ENCODE assay signal across 10 cellular contexts in the genomic region with DNA sequence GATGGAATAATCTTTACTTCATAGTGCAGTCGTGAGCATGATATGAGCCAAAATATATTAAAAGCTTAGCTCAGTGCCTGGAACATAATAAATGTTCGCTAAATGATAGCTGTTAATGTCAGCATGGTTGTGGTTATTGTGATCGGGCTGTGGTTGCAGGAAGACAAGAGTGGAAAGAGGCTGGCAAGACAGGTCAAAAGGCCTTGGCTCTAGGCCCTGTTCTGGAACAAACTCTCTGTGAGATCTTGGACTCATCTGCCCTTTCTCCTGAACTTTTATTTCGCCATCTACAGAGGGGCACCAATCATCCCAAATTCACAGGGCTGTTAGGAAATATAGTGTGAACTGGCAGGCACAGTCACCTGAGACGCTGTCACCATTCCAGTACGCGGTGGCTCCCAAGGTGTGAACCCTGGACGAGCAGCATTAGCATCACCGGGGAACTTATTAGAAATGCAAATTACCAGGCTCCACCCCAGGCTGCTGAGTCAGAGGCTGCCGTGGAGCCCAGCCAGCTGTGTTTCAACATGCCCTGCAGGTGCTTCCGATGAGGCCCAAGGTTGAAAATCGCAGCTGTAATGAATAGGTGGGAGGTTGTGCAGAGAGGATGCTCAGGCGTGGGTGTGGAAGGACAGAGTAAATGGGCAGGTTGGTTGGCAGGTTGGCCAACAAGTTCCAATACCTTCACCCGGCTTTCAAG. TPM values are rescaled to one million over a fixed set of nuclear protein-coding genes. Genes with fewer than 3 reads are reported as not detected.
A peak's percentile ranks its signal among the peaks of the same experiment; 100 is the strongest.
DNase-seq lines count a peak whose midpoint lies in the region; ATAC-seq and TF ChIP-seq lines count a peak whose summit lies in the region.
"Had no signal": no experiment of that assay in that cellular context is flagged by ENCODE, and none has a peak within 500 bp of the region (broad histone marks: within the 10 kb centered on the region; RNA-seq: fewer than 3 reads in every experiment).

No MANE protein-coding gene starts in this region.

- TF ChIP-seq RAD21 in SK-N-SH (IDR thresholded peaks at IDR 0.05; ENCODE audit: low read length), result no peak

- no peaks in the 10 kb centered on the region for H3K36me3 ChIP-seq in mucosa of descending colon (ENCODE audit: low read depth)
- H3K36me3 ChIP-seq in SK-N-SH (replicated peaks in 1 of 2; ENCODE audit: control insufficient read depth in 1 of 2, insufficient read depth in 2 of 2, low read length in 1 of 2), result peaks cover 22 to 33% of the 10 kb centered on the region in 2 experiments

- TF ChIP-seq EP300 in SK-N-SH (IDR thresholded peaks at IDR 0.05; ENCODE audit: borderline replicate concordance in 1 of 2, low read depth in 1 of 2, low read length in 1 of 2), result no peak

- H2AFZ ChIP-seq in SK-N-SH (ENCODE audit: low read depth), result no peak overlapping the region

- no peaks in the 10 kb centered on the region for H3K79me2 ChIP-seq in SK-N-SH (ENCODE audit: insufficient read depth)

- H3K4me3 ChIP-seq in mucosa of descending colon (no peak overlapping the region), SK-N-SH (ENCODE audit: low read depth in 2 of 2, low read length in 1 of 2) (no peak overlapping the region)
- H3K4me3 ChIP-seq: heart left ventricle had no signal

- peak; percentile 46 for ATAC-seq in HG03045 (IDR thresholded peaks at IDR 0.05; ENCODE audit: unreplicated experiment)
- ATAC-seq in mucosa of descending colon, result peak; percentile 53
- ATAC-seq in activated naive CD4-positive, alpha-beta T cell treated with anti-CD3 and anti-CD28 coated beads, Interleukin-2, amount 50 U/mL, for 72 hours, result no peak

- H3K27ac Mint-ChIP-seq in activated naive CD4-positive, alpha-beta T cell treated with anti-CD3 and anti-CD28 coated beads, Interleukin-2, amount 50 U/mL, for 72 hours, result no peak overlapping the region

- H3K9me3 Mint-ChIP-seq in activated naive CD4-positive, alpha-beta T cell treated with anti-CD3 and anti-CD28 coated beads, Interleukin-2, amount 50 U/mL, for 72 hours, result no peaks in the 10 kb centered on the region

- H3K27me3 ChIP-seq in SK-N-SH (ENCODE audit: insufficient read depth), result no peaks in the 10 kb centered on the region
- H3K27me3 ChIP-seq: heart left ventricle had no signal

- no peaks in the 10 kb centered on the region for H3K9me2 ChIP-seq in SK-N-SH

- H3K4me1 ChIP-seq in mucosa of descending colon (ENCODE audit: low read depth), result peaks cover 5% of the 10 kb centered on the region
- peaks cover 0 to 18% of the 10 kb centered on the region in 2 experiments; a peak in 1 of 4 replicates for H3K4me1 ChIP-seq in SK-N-SH (ENCODE audit: control insufficient read depth in 1 of 2, insufficient read depth in 2 of 2, low read depth in 1 of 2, low read length in 1 of 2)

- H3K36me3 Mint-ChIP-seq in activated naive CD4-positive, alpha-beta T cell treated with anti-CD3 and anti-CD28 coated beads, Interleukin-2, amount 50 U/mL, for 72 hours, result no peaks in the 10 kb centered on the region

- no peak overlapping the region for H3K4me2 ChIP-seq in SK-N-SH

- DNase-seq in GM19240 (ENCODE audit: insufficient read length, low spot score) (peak; percentile 31), RWPE1 (ENCODE audit: low spot score) (peak; percentile 89), mucosa of descending colon (peak in 2 of 3 donors; percentile 22 to 35), SK-N-SH (no peak), HEK293T (ENCODE audit: extremely low spot score) (no peak), NCI-H1694 treated with DMSO at 0.1 percent for 48 hours (lab: John Stamatoyannopoulos, UW) (no peak)
- no peak for DNase-seq in activated naive CD4-positive, alpha-beta T cell treated with anti-CD3 and anti-CD28 coated beads, Interleukin-2, amount 50 U/mL, for 72 hours (ENCODE audit: low spot score in 2 of 2)
- DNase-seq: stimulated activated CD4-positive, alpha-beta T cell treated with anti-CD3 and anti-CD28 coated beads, Interleukin-2, amount 100 ng/mL, for 48 hours had no signal

- no peaks in the 10 kb centered on the region for H4K20me1 ChIP-seq in SK-N-SH (ENCODE audit: insufficient read depth)

- POLR2A ChIA-PET in RWPE1 (lab: Yijun Ruan, JAX; ENCODE audit: low non-redundant PET), result no interaction called here
- POLR2A ChIA-PET in SK-N-SH (lab: Yijun Ruan, JAX), result no interaction called here
- POLR2A ChIA-PET in HEK293T (lab: Yijun Ruan, JAX), result no interaction called here

- TF ChIP-seq CTCF in RWPE1 (conservative IDR thresholded peaks at IDR 0.05; ENCODE audit: low read depth) (no peak), mucosa of descending colon (IDR thresholded peaks at IDR 0.05) (no peak), SK-N-SH (IDR thresholded peaks at IDR 0.05) (no peak)

- no peaks in the 10 kb centered on the region for H3K9me3 ChIP-seq in mucosa of descending colon
- H3K9me3 ChIP-seq in SK-N-SH, result no peaks in the 10 kb centered on the region
- H3K9me3 ChIP-seq: heart left ventricle had no signal

- intact Hi-C loops in mucosa of descending colon (cut with DNase I, micrococcal nuclease), result no loop called here

- no peak overlapping the region for H3K9ac ChIP-seq in SK-N-SH

- H3F3A ChIP-seq in SK-N-SH (replicated peaks; ENCODE audit: insufficient read depth), result no peaks in the 10 kb centered on the region

- WGBS in SK-N-SH (ENCODE audit: low lambda C conversion rate), result 94% methylated on average over 14 of the region's 14 CpGs

- CTCF ChIA-PET in RWPE1 (lab: Yijun Ruan, JAX), result interaction anchor here (0.6 to 1.5 kb wide), 3 partner anchors 10 to 323 kb away, joined by 3 to 8 read pairs (median 3); no protein-coding TSS in a partner anchor
- CTCF ChIA-PET in SK-N-SH (lab: Yijun Ruan, JAX), result interaction anchor here (0.7 to 1.8 kb wide), 5 partner anchors 9 to 421 kb away, joined by 3 to 8 read pairs (median 4); no protein-coding TSS in a partner anchor
- CTCF ChIA-PET in HEK293T (lab: Yijun Ruan, JAX), result no interaction called here

- H3K27ac ChIP-seq in RWPE1 (peak overlapping the region; percentile 85), SK-N-SH (ENCODE audit: low read depth in 2 of 2, low read length in 1 of 2) (no peak overlapping the region)
- H3K27ac ChIP-seq: heart left ventricle had no signal

TF ChIP-seq in SK-N-SH, 30 proteins besides CTCF, POLR2A, EP300 and RAD21 (continues in another document):
- no peak for TF ChIP-seq CHD2 (IDR thresholded peaks at IDR 0.05; ENCODE audit: low read length, partially characterized antibody)
- TF ChIP-seq, protein P1, sequence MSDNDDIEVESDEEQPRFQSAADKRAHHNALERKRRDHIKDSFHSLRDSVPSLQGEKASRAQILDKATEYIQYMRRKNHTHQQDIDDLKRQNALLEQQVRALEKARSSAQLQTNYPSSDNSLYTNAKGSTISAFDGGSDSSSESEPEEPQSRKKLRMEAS (IDR thresholded peaks at IDR 0.05; ENCODE audit: low read depth), result no peak
- TF ChIP-seq FOSL2 (IDR thresholded peaks at IDR 0.05; ENCODE audit: borderline replicate concordance, low read depth), result no peak
- no peak for TF ChIP-seq TCF12 (IDR thresholded peaks at IDR 0.05)
- TF ChIP-seq, protein P2, sequence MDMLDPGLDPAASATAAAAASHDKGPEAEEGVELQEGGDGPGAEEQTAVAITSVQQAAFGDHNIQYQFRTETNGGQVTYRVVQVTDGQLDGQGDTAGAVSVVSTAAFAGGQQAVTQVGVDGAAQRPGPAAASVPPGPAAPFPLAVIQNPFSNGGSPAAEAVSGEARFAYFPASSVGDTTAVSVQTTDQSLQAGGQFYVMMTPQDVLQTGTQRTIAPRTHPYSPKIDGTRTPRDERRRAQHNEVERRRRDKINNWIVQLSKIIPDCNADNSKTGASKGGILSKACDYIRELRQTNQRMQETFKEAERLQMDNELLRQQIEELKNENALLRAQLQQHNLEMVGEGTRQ (IDR thresholded peaks at IDR 0.05; ENCODE audit: borderline replicate concordance, low read depth, low read length), result no peak
- TF ChIP-seq MEF2A (IDR thresholded peaks at IDR 0.05; ENCODE audit: borderline replicate concordance, low read depth), result no peak
- no peak for TF ChIP-seq GABPA (IDR thresholded peaks at IDR 0.05; ENCODE audit: low read depth)
- TF ChIP-seq YY1 (IDR thresholded peaks at IDR 0.05; ENCODE audit: low read depth), result no peak
- TF ChIP-seq NFIC (IDR thresholded peaks at IDR 0.05; ENCODE audit: borderline replicate concordance), result no peak

TF ChIP-seq in HEK293T, 16 proteins besides CTCF, POLR2A, EP300 and RAD21:
- TF ChIP-seq LEF1 (IDR thresholded peaks at IDR 0.05; ENCODE audit: borderline replicate concordance), result no peak
- no peak for TF ChIP-seq ELF4 (IDR thresholded peaks at IDR 0.05)
- TF ChIP-seq ZNF384 (IDR thresholded peaks at IDR 0.05), result no peak
- no peak for TF ChIP-seq BHLHE40 (IDR thresholded peaks at IDR 0.05; ENCODE audit: borderline replicate concordance)
- TF ChIP-seq CTBP1 (IDR thresholded peaks at IDR 0.05; ENCODE audit: borderline replicate concordance), result no peak
- no peak for TF ChIP-seq SUZ12 (IDR thresholded peaks at IDR 0.05)
- TF ChIP-seq FOXK2 (IDR thresholded peaks at IDR 0.05), result no peak
- no peak for TF ChIP-seq FOXM1 (IDR thresholded peaks at IDR 0.05; ENCODE audit: borderline replicate concordance)
- no peak for TF ChIP-seq FOXA1 (IDR thresholded peaks at IDR 0.05)
- TF ChIP-seq HDGF (IDR thresholded peaks at IDR 0.05; ENCODE audit: borderline replicate concordance), result no peak
- TF ChIP-seq, protein P3, sequence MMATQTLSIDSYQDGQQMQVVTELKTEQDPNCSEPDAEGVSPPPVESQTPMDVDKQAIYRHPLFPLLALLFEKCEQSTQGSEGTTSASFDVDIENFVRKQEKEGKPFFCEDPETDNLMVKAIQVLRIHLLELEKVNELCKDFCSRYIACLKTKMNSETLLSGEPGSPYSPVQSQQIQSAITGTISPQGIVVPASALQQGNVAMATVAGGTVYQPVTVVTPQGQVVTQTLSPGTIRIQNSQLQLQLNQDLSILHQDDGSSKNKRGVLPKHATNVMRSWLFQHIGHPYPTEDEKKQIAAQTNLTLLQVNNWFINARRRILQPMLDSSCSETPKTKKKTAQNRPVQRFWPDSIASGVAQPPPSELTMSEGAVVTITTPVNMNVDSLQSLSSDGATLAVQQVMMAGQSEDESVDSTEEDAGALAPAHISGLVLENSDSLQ (IDR thresholded peaks at IDR 0.05), result no peak
- no peak for TF ChIP-seq TARDBP (IDR thresholded peaks at IDR 0.05)

RNA-seq across cellular contexts. Expression of a gene that starts 50.2 kb away (rescaled TPM):
- 10 to 100 TPM; 55.0 to 65.6 (median 63.5) TPM for total RNA-seq in mucosa of descending colon
- total RNA-seq in activated naive CD4-positive, alpha-beta T cell treated with anti-CD3 and anti-CD28 coated beads, Interleukin-2, amount 50 U/mL, for 72 hours, result 10 to 100 TPM; 25.5 to 31.0 TPM
- 26.6 and 29.1 TPM in 2 replicates for polyA plus RNA-seq in SK-N-SH (2012; rRNA removed)
- polyA plus RNA-seq in SK-N-SH (2012; cell fraction: cytosol; rRNA removed), result 28.6 and 36.0 TPM in 2 replicates
- polyA plus RNA-seq in SK-N-SH (2012; cell fraction: nucleus; rRNA removed), result 22.6 and 31.8 TPM in 2 replicates

Comparison
In these comparisons a context has a peak if more than half of its experiments do, and no peak if none do; other contexts are left out.
1. DNase-seq: peak in GM19240 (single experiment), RWPE1 (single experiment) and mucosa of descending colon (2 of 3); none in activated naive CD4-positive, alpha-beta T cell treated with anti-CD3 and anti-CD28 coated beads, Interleukin-2, amount 50 U/mL, for 72 hours (0 of 2), SK-N-SH (single experiment), HEK293T (single experiment) and NCI-H1694 treated with DMSO at 0.1 percent for 48 hours (single experiment).
2. ATAC-seq: peak in HG03045 (single experiment) and mucosa of descending colon (single experiment); none in activated naive CD4-positive, alpha-beta T cell treated with anti-CD3 and anti-CD28 coated beads, Interleukin-2, amount 50 U/mL, for 72 hours (0 of 2).